ENCODE assay signal across 8 cellular contexts in the genomic region with DNA sequence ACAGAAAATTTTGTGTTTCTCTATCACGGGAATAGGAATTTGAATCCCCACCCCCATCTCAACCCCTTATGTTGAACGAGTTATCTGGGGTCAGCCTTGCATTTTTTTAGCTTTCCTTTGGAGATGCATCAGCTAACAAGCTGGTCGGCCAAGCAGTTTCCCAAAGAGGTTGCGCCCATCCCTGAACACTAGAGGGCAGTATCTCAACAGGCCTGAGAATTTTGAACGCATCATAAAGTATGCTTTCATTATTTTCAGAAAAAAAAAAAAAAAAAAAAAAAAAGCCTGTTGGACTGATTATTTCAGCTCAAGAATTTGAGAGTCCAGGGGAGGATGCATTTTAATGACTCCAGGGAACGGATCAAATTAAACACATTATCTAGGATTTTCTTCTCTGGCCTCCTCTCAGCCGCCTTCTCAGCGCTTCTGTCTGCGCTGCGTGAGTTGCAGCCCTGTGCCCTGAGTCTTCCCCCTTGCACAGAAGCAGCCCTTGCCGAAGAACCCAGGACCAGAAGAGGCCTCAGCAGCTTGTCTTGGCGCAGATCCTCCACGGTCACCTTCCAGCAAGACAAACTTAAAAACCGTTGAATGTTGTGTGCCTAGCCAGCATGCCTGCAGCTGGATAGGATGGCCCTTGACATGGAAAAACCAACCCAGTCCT.
DNase-seq lines count a peak whose midpoint lies in the region; ATAC-seq and TF ChIP-seq lines count a peak whose summit lies in the region.

No MANE protein-coding gene starts in this region.

- WGBS in adrenal gland, 4 donors: 38 to 50% (median 42%) methylated on average over 14 of the region's 14 CpGs

- CTCF ChIA-PET in GM10248 (lab: Yijun Ruan, JAX): interaction anchor here (0.6 to 4.5 kb wide), 40 partner anchors 8 to 442 kb away, joined by 3 to 57 read pairs (median 5); a partner anchor contains a TSS

- H3K36me3 ChIP-seq in RWPE2 (ENCODE audit: low read depth): no peaks in the 10 kb centered on the region
- H3K36me3 ChIP-seq in adrenal gland (replicated peaks in 1 of 2): no peaks in the 10 kb centered on the region

- TF ChIP-seq CTCF in GM10248 (IDR thresholded peaks at IDR 0.05; ENCODE audit: control extremely low read depth, extremely low read depth, low read depth, missing control alignments) (peak; percentile 89), RWPE2 (IDR thresholded peaks at IDR 0.05; ENCODE audit: poor library complexity, severe bottlenecking) (peak; percentile 94), adrenal gland (IDR thresholded peaks at IDR 0.05) (peak; percentile 49 to 82 (median 52)), retinal pigment epithelial cell (conservative IDR thresholded peaks at IDR 0.05; ENCODE audit: low read depth, low read length) (peak; percentile 94)

- no peaks in the 10 kb centered on the region for H3K9me3 ChIP-seq in RWPE2 (ENCODE audit: severe bottlenecking)
- no peaks in the 10 kb centered on the region for H3K9me3 ChIP-seq in adrenal gland (replicated peaks in 1 of 3)

- H3K4me1 ChIP-seq in RWPE2 (ENCODE audit: insufficient read depth, poor library complexity, severe bottlenecking) (no peaks in the 10 kb centered on the region), adrenal gland (replicated peaks in 1 of 2) (no peaks in the 10 kb centered on the region)

- TF ChIP-seq POLR2A in adrenal gland (IDR thresholded peaks at IDR 0.05): no peak

- DNase-seq in GM10248 (ENCODE audit: extremely low spot score) (peak; percentile 62), KBM-7 (peak; percentile 62), RWPE2 (ENCODE audit: low spot score) (no peak), adrenal gland (peak; percentile 41 to 83 (median 63)), left cardiac atrium (peak; percentile 45), retinal pigment epithelial cell (ENCODE audit: low read depth) (peak; percentile 2)

- in situ Hi-C loops in KBM-7 (cut with MboI; ENCODE audit: low pct_unique_long_range_greater_than_20kb, low sequenced_read_pairs): no loop called here

- POLR2A ChIA-PET in GM10248 (lab: Yijun Ruan, JAX): no interaction called here

- intact Hi-C loops in adrenal gland (cut with DNase I) (no loop called here), left cardiac atrium (cut with DNase I) (no loop called here)

- H3K27ac ChIP-seq in RWPE2 (ENCODE audit: poor library complexity, severe bottlenecking): no peak overlapping the region
- no peak overlapping the region for H3K27ac ChIP-seq in adrenal gland

- H3K4me3 ChIP-seq in RWPE2 (ENCODE audit: severe bottlenecking) (no peak overlapping the region), adrenal gland (no peak overlapping the region), retinal pigment epithelial cell (ENCODE audit: low read length) (no peak overlapping the region)

- ATAC-seq in RWPE2 (ENCODE audit: low read depth): peak; percentile 56; the same call in 2 of the 3 replicates
- peak; percentile 67 to 78 for ATAC-seq in left cardiac atrium
- no peak for ATAC-seq in GM19455 (IDR thresholded peaks at IDR 0.05; ENCODE audit: unreplicated experiment)
- no peak for ATAC-seq in HG03378 (IDR thresholded peaks at IDR 0.05; ENCODE audit: unreplicated experiment)

- H3K27me3 ChIP-seq in RWPE2 (ENCODE audit: insufficient read depth, poor library complexity, severe bottlenecking) (peaks cover 13% of the 10 kb centered on the region), adrenal gland (peaks cover 6% of the 10 kb centered on the region)

Comparison
In these comparisons a context has a peak if more than half of its experiments do, and no peak if none do; other contexts are left out.
1. ATAC-seq: peak in RWPE2 (single experiment) and left cardiac atrium (2 of 2); none in GM19455 (single experiment) and HG03378 (single experiment).
2. Peak in every context shown above with its lines, with median percentiles within 50 percentile points of each other: CTCF ChIP-seq.